8 cellular contexts compared by ENCODE assay signal in the genomic region with DNA sequence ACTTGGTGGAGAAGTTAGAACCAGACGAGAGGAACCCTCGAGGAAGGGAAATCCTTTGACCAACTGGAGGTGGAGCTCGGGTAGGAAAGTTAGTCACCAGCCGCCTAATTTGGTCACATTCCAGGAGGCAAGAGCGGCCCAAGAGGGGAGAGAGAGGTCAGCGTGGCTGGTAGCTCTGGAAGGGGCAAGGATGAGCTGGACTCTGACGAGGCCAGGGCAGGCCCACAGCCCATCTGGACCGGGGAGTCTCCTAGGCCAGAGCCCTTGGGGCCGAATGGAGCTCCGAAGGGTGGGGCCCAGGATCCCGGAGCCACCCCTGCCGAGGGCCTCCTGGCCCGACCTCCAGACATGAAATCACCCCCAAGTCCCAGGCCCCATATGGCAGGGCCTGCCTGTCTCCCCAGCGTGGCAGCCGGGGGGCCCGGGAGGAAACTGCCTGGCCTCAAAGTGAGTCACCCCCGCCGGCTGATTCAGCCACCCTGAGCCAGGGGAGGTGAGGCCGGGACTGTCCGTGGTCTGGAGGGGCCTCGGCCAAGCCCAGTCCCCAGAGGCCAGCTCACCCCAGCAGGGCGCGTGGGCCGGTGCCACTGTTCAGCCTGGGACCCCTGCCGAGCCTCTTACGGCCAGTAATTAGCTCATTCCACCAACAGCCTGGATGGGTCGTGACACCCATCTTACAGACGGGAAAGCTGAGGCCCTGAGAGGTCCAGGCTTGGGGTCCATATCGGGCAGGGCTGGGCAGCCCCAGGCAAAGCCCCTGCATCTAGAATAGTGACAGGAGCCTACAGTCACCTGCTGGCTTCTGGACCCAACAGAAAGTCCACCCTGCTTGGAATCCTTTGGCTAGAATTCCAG. TPM values are rescaled to one million over a fixed set of nuclear protein-coding genes. Genes with fewer than 3 reads are reported as not detected.
DNase-seq lines count a peak whose midpoint lies in the region; ATAC-seq, FAIRE-seq and TF ChIP-seq lines count a peak whose summit lies in the region.

No MANE protein-coding gene starts in this region.

- TF ChIP-seq CTCF in ascending aorta (IDR thresholded peaks at IDR 0.05) (no peak), kidney (IDR thresholded peaks at IDR 0.05; ENCODE audit: borderline replicate concordance, extremely low read depth, insufficient read depth) (no peak)

- H3K27me3 ChIP-seq in GM23248 (replicated peaks; ENCODE audit: insufficient read depth): no peaks in the 10 kb centered on the region
- H3K27me3 ChIP-seq in ascending aorta: no peaks in the 10 kb centered on the region

- no peaks in the 10 kb centered on the region for H3K36me3 ChIP-seq in GM23248 (ENCODE audit: low read depth)
- no peaks in the 10 kb centered on the region for H3K36me3 ChIP-seq in ascending aorta
- H3K36me3 ChIP-seq in kidney (ENCODE audit: control insufficient read depth in 1 of 2, insufficient read depth in 2 of 2, low read length in 2 of 2): no peaks in the 10 kb centered on the region

- H3K9ac ChIP-seq in GM23248: peak overlapping the region; percentile 65
- H3K9ac ChIP-seq in kidney (ENCODE audit: low read length in 2 of 2): no peak overlapping the region

- WGBS in GM23248 (ENCODE audit: low coverage in 1 of 2, low lambda C conversion rate in 2 of 2, missing lambda C conversion rate in 2 of 2), 2 experiments: 10 to 16% methylated on average over 25 to 28 of the region's 29 CpGs

- DNase-seq in 8988T (peak; percentile 87), GM23248 (peak; percentile 95), ascending aorta (ENCODE audit: low spot score in 2 of 2) (peak; percentile 55 to 92), kidney (peak; percentile 81), NCI-H1105 (lab: John Stamatoyannopoulos, UW) (no peak), NCI-H2171 treated with DMSO at 0.1 percent for 48 hours (lab: John Stamatoyannopoulos, UW) (no peak)

- peak overlapping the region; percentile 20 for H2AFZ ChIP-seq in GM23248

- H3K4me1 ChIP-seq in GM23248 (ENCODE audit: insufficient read depth) (peaks cover 27% of the 10 kb centered on the region), ascending aorta (peaks cover 18 to 28% of the 10 kb centered on the region in 2 donors), kidney (ENCODE audit: control insufficient read depth in 1 of 2, insufficient read depth in 1 of 2, low read depth in 1 of 2, low read length in 2 of 2) (no peaks in the 10 kb centered on the region)

- intact Hi-C loops in ascending aorta (cut with DNase I) (loop anchor here (1.0 to 2.0 kb wide), 3 partner anchors 21 to 61 kb away; no protein-coding TSS in a partner anchor), kidney (cut with DNase I) (no loop called here)

- H3K9me2 ChIP-seq in GM23248 (ENCODE audit: insufficient read depth): no peaks in the 10 kb centered on the region

- H3K27ac ChIP-seq in GM23248 (peak overlapping the region; percentile 73), ascending aorta (peak overlapping the region; percentile 87 to 89), kidney (ENCODE audit: low read depth in 2 of 2, low read length in 2 of 2) (no peak overlapping the region)

- peak overlapping the region; percentile 19 for H3K4me2 ChIP-seq in GM23248 (ENCODE audit: unreplicated experiment)

- ATAC-seq in GM21576 (IDR thresholded peaks at IDR 0.05; ENCODE audit: unreplicated experiment) (no peak), HG03469 (IDR thresholded peaks at IDR 0.05; ENCODE audit: unreplicated experiment) (no peak)

- no peaks in the 10 kb centered on the region for H4K20me1 ChIP-seq in GM23248 (ENCODE audit: insufficient read depth)

- H3K9me3 ChIP-seq in GM23248 (ENCODE audit: low read depth) (no peaks in the 10 kb centered on the region), ascending aorta (no peaks in the 10 kb centered on the region), kidney (ENCODE audit: control insufficient read depth in 1 of 2, low read length in 2 of 2) (peaks cover 0 to 5% of the 10 kb centered on the region in 2 donors)

- in situ Hi-C loops in GM23248 (cut with MboI): no loop called here

- no peaks in the 10 kb centered on the region for H3K79me2 ChIP-seq in GM23248 (ENCODE audit: insufficient read depth)

- H3F3A ChIP-seq in GM23248 (ENCODE audit: insufficient read depth): no peaks in the 10 kb centered on the region; the same call in none of the 2 replicates

- FAIRE-seq in kidney (lab: Jason Lieb, UNC): no peak

- no peak overlapping the region for H3K4me3 ChIP-seq in GM23248
- H3K4me3 ChIP-seq in ascending aorta: no peak overlapping the region
- no peak overlapping the region for H3K4me3 ChIP-seq in kidney (ENCODE audit: low read length in 2 of 2)

RNA-seq across cellular contexts. Expression of gene PDGFA, which starts 23.5 kb away (rescaled TPM):
- total RNA-seq in GM23248 (2014; rRNA removed; shearing (Covaris generic)): 8.4 and 9.4 TPM in 2 replicates
- 4.7 and 5.1 TPM in 2 replicates for polyA plus RNA-seq in GM23248 (2016; fragmentation: Nextera tagmentation; extraction: Ambion mirVana)
- 349 TPM for total RNA-seq in ascending aorta
- total RNA-seq in kidney: 53.0 TPM
- 14.1 TPM for polyA plus RNA-seq in kidney (ENCODE audit: insufficient read depth, low read depth, low replicate concordance)

Comparison
In these comparisons a context has a peak if more than half of its experiments do, and no peak if none do; other contexts are left out.
1. DNase-seq: peak in 8988T (single experiment), GM23248 (single experiment), ascending aorta (2 of 2) and kidney (single experiment); none in NCI-H1105 (single experiment) and NCI-H2171 treated with DMSO at 0.1 percent for 48 hours (single experiment).
2. H3K27ac ChIP-seq: peak in GM23248 (single experiment) and ascending aorta (2 of 2); none in kidney (0 of 2).